In the genomic region with DNA sequence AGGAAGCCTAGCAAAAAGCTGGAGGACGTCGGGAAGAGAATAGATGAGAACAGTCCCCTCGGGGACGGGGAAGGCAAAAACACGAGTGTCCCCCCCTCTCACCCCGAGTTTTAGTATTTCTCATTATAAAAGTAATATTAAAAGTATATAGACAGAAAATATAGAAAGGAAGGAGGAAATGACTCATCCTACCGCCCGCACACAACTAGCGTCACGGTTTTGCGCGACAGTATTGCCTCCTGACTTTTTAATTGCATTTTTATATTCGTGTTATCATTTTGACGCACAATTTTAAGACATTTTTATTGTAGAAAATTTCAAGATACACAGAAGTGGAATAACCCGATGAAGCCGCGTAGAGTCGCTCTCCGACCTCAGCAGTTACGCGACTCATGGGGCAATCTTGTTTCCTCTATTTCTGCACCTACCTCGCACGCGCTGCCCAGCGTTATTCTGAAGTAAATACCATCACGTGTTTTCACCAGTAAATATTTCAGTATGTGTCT, we compare ENCODE assay signal across 2 cellular contexts.
TF ChIP-seq lines count a peak whose summit lies in the region.

No MANE protein-coding gene starts in this region.

TF ChIP-seq in IMR-90, 13 proteins besides CTCF, POLR2A, EP300 and RAD21 (continued from another document):
- peak; percentile 76 for TF ChIP-seq FOS (IDR thresholded peaks at IDR 0.05; ENCODE audit: low read depth, low read length)
- TF ChIP-seq, protein P1, sequence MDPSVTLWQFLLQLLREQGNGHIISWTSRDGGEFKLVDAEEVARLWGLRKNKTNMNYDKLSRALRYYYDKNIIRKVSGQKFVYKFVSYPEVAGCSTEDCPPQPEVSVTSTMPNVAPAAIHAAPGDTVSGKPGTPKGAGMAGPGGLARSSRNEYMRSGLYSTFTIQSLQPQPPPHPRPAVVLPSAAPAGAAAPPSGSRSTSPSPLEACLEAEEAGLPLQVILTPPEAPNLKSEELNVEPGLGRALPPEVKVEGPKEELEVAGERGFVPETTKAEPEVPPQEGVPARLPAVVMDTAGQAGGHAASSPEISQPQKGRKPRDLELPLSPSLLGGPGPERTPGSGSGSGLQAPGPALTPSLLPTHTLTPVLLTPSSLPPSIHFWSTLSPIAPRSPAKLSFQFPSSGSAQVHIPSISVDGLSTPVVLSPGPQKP (IDR thresholded peaks at IDR 0.05; ENCODE audit: borderline replicate concordance, low read depth, low read length): no peak
- TF ChIP-seq CEBPB (IDR thresholded peaks at IDR 0.05; ENCODE audit: low read depth, low read length): no peak
- TF ChIP-seq, protein P2, sequence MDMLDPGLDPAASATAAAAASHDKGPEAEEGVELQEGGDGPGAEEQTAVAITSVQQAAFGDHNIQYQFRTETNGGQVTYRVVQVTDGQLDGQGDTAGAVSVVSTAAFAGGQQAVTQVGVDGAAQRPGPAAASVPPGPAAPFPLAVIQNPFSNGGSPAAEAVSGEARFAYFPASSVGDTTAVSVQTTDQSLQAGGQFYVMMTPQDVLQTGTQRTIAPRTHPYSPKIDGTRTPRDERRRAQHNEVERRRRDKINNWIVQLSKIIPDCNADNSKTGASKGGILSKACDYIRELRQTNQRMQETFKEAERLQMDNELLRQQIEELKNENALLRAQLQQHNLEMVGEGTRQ (IDR thresholded peaks at IDR 0.05; ENCODE audit: low read depth, low read length): no peak
- no peak for TF ChIP-seq MAFK (IDR thresholded peaks at IDR 0.05; ENCODE audit: low read depth, low read length)
- TF ChIP-seq BHLHE40 (IDR thresholded peaks at IDR 0.05; ENCODE audit: low read depth, low read length): peak; percentile 40

TF ChIP-seq in liver, 16 proteins besides CTCF, POLR2A, EP300 and RAD21 (continued from another document):
- TF ChIP-seq FOXA2 (IDR thresholded peaks at IDR 0.05) (no peak), JUND (IDR thresholded peaks at IDR 0.05) (peak; percentile 76 to 86), FOXA1 (IDR thresholded peaks at IDR 0.05) (no peak), GABPA (IDR thresholded peaks at IDR 0.05 in 1 of 2, conservative IDR thresholded peaks at IDR 0.05 in 1 of 2) (peak in 1 of 2 donors; percentile 8), NR2F2 (IDR thresholded peaks at IDR 0.05) (no peak), EGR1 (IDR thresholded peaks at IDR 0.05; ENCODE audit: low read depth in 2 of 2) (no peak), HNF4G (IDR thresholded peaks at IDR 0.05) (no peak), SP1 (IDR thresholded peaks at IDR 0.05) (no peak), HNF4A (conservative IDR thresholded peaks at IDR 0.05) (no peak), TAF1 (conservative IDR thresholded peaks at IDR 0.05) (no peak)
- TF ChIP-seq, protein P3, sequence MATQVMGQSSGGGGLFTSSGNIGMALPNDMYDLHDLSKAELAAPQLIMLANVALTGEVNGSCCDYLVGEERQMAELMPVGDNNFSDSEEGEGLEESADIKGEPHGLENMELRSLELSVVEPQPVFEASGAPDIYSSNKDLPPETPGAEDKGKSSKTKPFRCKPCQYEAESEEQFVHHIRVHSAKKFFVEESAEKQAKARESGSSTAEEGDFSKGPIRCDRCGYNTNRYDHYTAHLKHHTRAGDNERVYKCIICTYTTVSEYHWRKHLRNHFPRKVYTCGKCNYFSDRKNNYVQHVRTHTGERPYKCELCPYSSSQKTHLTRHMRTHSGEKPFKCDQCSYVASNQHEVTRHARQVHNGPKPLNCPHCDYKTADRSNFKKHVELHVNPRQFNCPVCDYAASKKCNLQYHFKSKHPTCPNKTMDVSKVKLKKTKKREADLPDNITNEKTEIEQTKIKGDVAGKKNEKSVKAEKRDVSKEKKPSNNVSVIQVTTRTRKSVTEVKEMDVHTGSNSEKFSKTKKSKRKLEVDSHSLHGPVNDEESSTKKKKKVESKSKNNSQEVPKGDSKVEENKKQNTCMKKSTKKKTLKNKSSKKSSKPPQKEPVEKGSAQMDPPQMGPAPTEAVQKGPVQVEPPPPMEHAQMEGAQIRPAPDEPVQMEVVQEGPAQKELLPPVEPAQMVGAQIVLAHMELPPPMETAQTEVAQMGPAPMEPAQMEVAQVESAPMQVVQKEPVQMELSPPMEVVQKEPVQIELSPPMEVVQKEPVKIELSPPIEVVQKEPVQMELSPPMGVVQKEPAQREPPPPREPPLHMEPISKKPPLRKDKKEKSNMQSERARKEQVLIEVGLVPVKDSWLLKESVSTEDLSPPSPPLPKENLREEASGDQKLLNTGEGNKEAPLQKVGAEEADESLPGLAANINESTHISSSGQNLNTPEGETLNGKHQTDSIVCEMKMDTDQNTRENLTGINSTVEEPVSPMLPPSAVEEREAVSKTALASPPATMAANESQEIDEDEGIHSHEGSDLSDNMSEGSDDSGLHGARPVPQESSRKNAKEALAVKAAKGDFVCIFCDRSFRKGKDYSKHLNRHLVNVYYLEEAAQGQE (IDR thresholded peaks at IDR 0.05): peak; percentile 29
- TF ChIP-seq, protein P4, sequence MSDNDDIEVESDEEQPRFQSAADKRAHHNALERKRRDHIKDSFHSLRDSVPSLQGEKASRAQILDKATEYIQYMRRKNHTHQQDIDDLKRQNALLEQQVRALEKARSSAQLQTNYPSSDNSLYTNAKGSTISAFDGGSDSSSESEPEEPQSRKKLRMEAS (IDR thresholded peaks at IDR 0.05): peak; percentile 34
- TF ChIP-seq, protein P5, sequence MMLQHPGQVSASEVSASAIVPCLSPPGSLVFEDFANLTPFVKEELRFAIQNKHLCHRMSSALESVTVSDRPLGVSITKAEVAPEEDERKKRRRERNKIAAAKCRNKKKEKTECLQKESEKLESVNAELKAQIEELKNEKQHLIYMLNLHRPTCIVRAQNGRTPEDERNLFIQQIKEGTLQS (IDR thresholded peaks at IDR 0.05): no peak
- TF ChIP-seq, protein P6, sequence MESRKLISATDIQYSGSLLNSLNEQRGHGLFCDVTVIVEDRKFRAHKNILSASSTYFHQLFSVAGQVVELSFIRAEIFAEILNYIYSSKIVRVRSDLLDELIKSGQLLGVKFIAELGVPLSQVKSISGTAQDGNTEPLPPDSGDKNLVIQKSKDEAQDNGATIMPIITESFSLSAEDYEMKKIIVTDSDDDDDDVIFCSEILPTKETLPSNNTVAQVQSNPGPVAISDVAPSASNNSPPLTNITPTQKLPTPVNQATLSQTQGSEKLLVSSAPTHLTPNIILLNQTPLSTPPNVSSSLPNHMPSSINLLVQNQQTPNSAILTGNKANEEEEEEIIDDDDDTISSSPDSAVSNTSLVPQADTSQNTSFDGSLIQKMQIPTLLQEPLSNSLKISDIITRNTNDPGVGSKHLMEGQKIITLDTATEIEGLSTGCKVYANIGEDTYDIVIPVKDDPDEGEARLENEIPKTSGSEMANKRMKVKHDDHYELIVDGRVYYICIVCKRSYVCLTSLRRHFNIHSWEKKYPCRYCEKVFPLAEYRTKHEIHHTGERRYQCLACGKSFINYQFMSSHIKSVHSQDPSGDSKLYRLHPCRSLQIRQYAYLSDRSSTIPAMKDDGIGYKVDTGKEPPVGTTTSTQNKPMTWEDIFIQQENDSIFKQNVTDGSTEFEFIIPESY (IDR thresholded peaks at IDR 0.05): no peak
